Comparison of ENCODE assay signal across 24 cellular contexts in the genomic region with DNA sequence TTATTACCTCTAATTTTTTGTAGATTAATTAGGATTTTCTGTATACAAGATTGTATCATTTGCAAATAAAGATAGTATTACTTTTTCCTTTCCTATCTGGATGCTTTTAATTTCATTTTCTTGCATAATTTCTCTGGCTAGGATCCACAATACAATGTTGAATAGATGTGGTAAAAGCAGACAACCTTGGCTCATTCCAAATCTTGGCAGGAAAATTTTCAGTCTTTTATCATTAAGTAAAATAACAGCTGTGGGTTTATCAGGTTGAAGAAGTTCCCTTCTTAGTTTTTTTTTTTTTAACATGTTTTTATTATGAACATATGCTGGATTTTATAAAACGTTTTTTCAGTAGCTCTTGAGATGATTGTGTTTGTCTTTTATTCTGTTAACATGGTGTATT.
"Had no signal": no experiment of that assay in that cellular context is flagged by ENCODE, and none has a peak within 500 bp of the region (broad histone marks: within the 10 kb centered on the region; RNA-seq: fewer than 3 reads in every experiment).

No MANE protein-coding gene starts in this region.

- H3K27me3 ChIP-seq: colonic mucosa, esophagus muscularis mucosa, esophagus squamous epithelium, foreskin keratinocyte, gastrocnemius medialis, gastroesophageal sphincter, heart left ventricle, heart right ventricle had no signal

- H3K4me3 ChIP-seq: colonic mucosa, coronary artery, dorsolateral prefrontal cortex, esophagus muscularis mucosa, esophagus squamous epithelium, gastrocnemius medialis, gastroesophageal sphincter, heart left ventricle, heart right ventricle had no signal

- H3K4me1 ChIP-seq: colonic mucosa, esophagus muscularis mucosa, esophagus squamous epithelium, foreskin keratinocyte, gastrocnemius medialis, gastroesophageal sphincter, heart left ventricle, heart right ventricle had no signal

- ATAC-seq: effector memory CD8-positive, alpha-beta T cell; esophagus mucosa; foreskin keratinocyte; gastrocnemius medialis; gastroesophageal sphincter; heart left ventricle; heart right ventricle had no signal

- H3K27ac ChIP-seq: colonic mucosa, coronary artery, dorsolateral prefrontal cortex, epithelial cell of prostate, esophagus muscularis mucosa, esophagus squamous epithelium, foreskin keratinocyte, gastrocnemius medialis, gastroesophageal sphincter, heart left ventricle, heart right ventricle had no signal

- H3K9me3 ChIP-seq: colonic mucosa, esophagus squamous epithelium, gastrocnemius medialis, gastroesophageal sphincter had no signal

- H3K36me3 ChIP-seq: esophagus muscularis mucosa, esophagus squamous epithelium, gastrocnemius medialis, gastroesophageal sphincter, heart left ventricle, heart right ventricle had no signal

- DNase-seq: colonic mucosa; cortex of kidney; dermis blood vessel endothelial cell; dorsolateral prefrontal cortex; effector CD4-positive, alpha-beta T cell; effector CD8-positive, alpha-beta T cell; effector memory CD4-positive, alpha-beta T cell; effector memory CD8-positive, alpha-beta T cell; endodermal cell; erythroblast; esophagus squamous epithelium; foreskin fibroblast; foreskin keratinocyte; foreskin melanocyte; gastrocnemius medialis; glutamatergic neuron; head of caudate nucleus; heart left ventricle; heart right ventricle had no signal
